Comparison of ENCODE assay signal across 39 cellular contexts in genomic region chr20:33753143-33753542, GRCh38.
"Had no signal": no experiment of that assay in that cellular context is flagged by ENCODE, and none has a peak within 500 bp of the region (broad histone marks: within the 10 kb centered on the region; RNA-seq: fewer than 3 reads in every experiment).

No MANE protein-coding gene starts in this region.

- DNase-seq: activated CD4-positive, alpha-beta memory T cell treated with anti-CD3 and anti-CD28 coated beads, Interleukin-2, amount 10 ng/mL, durations not matched to agents 7 days and 5 days; activated CD4-positive, alpha-beta T cell treated with anti-CD3 and anti-CD28 coated beads for 1 hour; activated CD4-positive, alpha-beta T cell treated with anti-CD3 and anti-CD28 coated beads for 36 hours; activated CD4-positive, alpha-beta T cell treated with anti-CD3 and anti-CD28 coated beads for 48 hours; activated CD4-positive, alpha-beta T cell treated with anti-CD3 and anti-CD28 coated beads, Interleukin-2, amount 10 ng/mL, durations not matched to agents 7 days and 5 days; activated CD4-positive, alpha-beta T cell treated with anti-CD3 and anti-CD28 coated beads, Interleukin-2, amount 50 U/mL, for 48 hours; activated CD4-positive, CD25-positive, alpha-beta regulatory T cell; activated CD8-positive, alpha-beta memory T cell treated with anti-CD3 and anti-CD28 coated beads for 24 hours; activated CD8-positive, alpha-beta memory T cell treated with anti-CD3 and anti-CD28 coated beads, Interleukin-2, amount 10 ng/mL, durations not matched to agents 7 days and 5 days; activated CD8-positive, alpha-beta memory T cell treated with anti-CD3 and anti-CD28 coated beads, Interleukin-2, amount 50 U/mL, for 48 hours; activated CD8-positive, alpha-beta T cell treated with anti-CD3 and anti-CD28 coated beads, Interleukin-2, amount 10 ng/mL, durations not matched to agents 7 days and 5 days; activated effector memory CD4-positive, alpha-beta T cell treated with Interleukin-2 at 50 U/mL for 16 hours; activated gamma-delta T cell; activated naive CD4-positive, alpha-beta T cell treated with anti-CD3 and anti-CD28 coated beads, Interleukin-2, amount 10 ng/mL, durations not matched to agents 7 days and 5 days; activated naive CD4-positive, alpha-beta T cell treated with Interleukin-2 at 50 U/mL for 16 hours; activated naive CD8-positive, alpha-beta T cell treated with anti-CD3 and anti-CD28 coated beads, Interleukin-2, amount 10 ng/mL, durations not matched to agents 7 days and 5 days; activated naive CD8-positive, alpha-beta T cell treated with anti-CD3 and anti-CD28 coated beads, Interleukin-2, amount 50 U/mL, for 24 hours; activated T-cell treated with anti-CD3 and anti-CD28 coated beads, Interleukin-2, amount 50 U/mL, for 24 hours; activated T-cell treated with anti-CD3 and anti-CD28 coated beads, Interleukin-2, amount 50 U/mL, for 48 hours; amygdala; anterior cingulate cortex; caudate nucleus; cerebellar nuclear complex; T-cell; T-helper 2 cell; T-helper 9 cell had no signal

- ATAC-seq: activated CD4-positive, alpha-beta T cell treated with anti-CD3 and anti-CD28 coated beads for 36 hours; activated CD4-positive, CD25-positive, alpha-beta regulatory T cell treated with anti-CD3 and anti-CD28 coated beads, Interleukin-2, amount 50 U/mL, for 24 hours; activated CD8-positive, alpha-beta memory T cell treated with anti-CD3 and anti-CD28 coated beads, Interleukin-2, amount 10 ng/mL, durations not matched to agents 7 days and 5 days; activated CD8-positive, alpha-beta T cell treated with anti-CD3 and anti-CD28 coated beads, Interleukin-2, amount 10 ng/mL, durations not matched to agents 7 days and 5 days; activated naive CD8-positive, alpha-beta T cell treated with anti-CD3 and anti-CD28 coated beads, Interleukin-2, amount 50 U/mL, for 24 hours; T-cell; WTC11 had no signal

- H3K4me3 Mint-ChIP-seq: activated CD4-positive, alpha-beta memory T cell treated with anti-CD3 and anti-CD28 coated beads, Interleukin-2, amount 10 ng/mL, durations not matched to agents 7 days and 5 days; activated CD4-positive, alpha-beta T cell treated with anti-CD3 and anti-CD28 coated beads for 36 hours; activated CD4-positive, alpha-beta T cell treated with anti-CD3 and anti-CD28 coated beads, Interleukin-2, amount 10 ng/mL, durations not matched to agents 7 days and 5 days; activated CD8-positive, alpha-beta memory T cell treated with anti-CD3 and anti-CD28 coated beads, Interleukin-2, amount 10 ng/mL, durations not matched to agents 7 days and 5 days; activated CD8-positive, alpha-beta T cell treated with anti-CD3 and anti-CD28 coated beads, Interleukin-2, amount 10 ng/mL, durations not matched to agents 7 days and 5 days; activated naive CD4-positive, alpha-beta T cell treated with anti-CD3 and anti-CD28 coated beads, Interleukin-2, amount 10 ng/mL, durations not matched to agents 7 days and 5 days; activated naive CD4-positive, alpha-beta T cell treated with anti-CD3 and anti-CD28 coated beads, Interleukin-2, amount 50 U/mL, for 24 hours; activated naive CD8-positive, alpha-beta T cell; activated naive CD8-positive, alpha-beta T cell treated with anti-CD3 and anti-CD28 coated beads, Interleukin-2, amount 10 ng/mL, durations not matched to agents 7 days and 5 days; activated naive CD8-positive, alpha-beta T cell treated with anti-CD3 and anti-CD28 coated beads, Interleukin-2, amount 50 U/mL, for 24 hours; activated T-cell treated with anti-CD3 and anti-CD28 coated beads, Interleukin-2, amount 50 U/mL, for 24 hours; brain; central memory CD8-positive, alpha-beta T cell; T-cell; T-helper 2 cell treated with Interferon-gamma antibody and Interleukin-4, amounts not matched to agents 5 μg/mL and 100 μg/mL, for 36 hours; WTC11 had no signal

- H3K9me3 ChIP-seq: ascending aorta had no signal

- H3K4me1 ChIP-seq: ascending aorta had no signal

- H3K27me3 Mint-ChIP-seq: activated CD4-positive, alpha-beta memory T cell treated with anti-CD3 and anti-CD28 coated beads, Interleukin-2, amount 10 ng/mL, durations not matched to agents 7 days and 5 days; activated CD4-positive, alpha-beta T cell treated with anti-CD3 and anti-CD28 coated beads for 36 hours; activated CD4-positive, alpha-beta T cell treated with anti-CD3 and anti-CD28 coated beads, Interleukin-2, amount 10 ng/mL, durations not matched to agents 7 days and 5 days; activated CD8-positive, alpha-beta memory T cell treated with anti-CD3 and anti-CD28 coated beads, Interleukin-2, amount 10 ng/mL, durations not matched to agents 7 days and 5 days; activated naive CD4-positive, alpha-beta T cell treated with anti-CD3 and anti-CD28 coated beads, Interleukin-2, amount 10 ng/mL, durations not matched to agents 7 days and 5 days; activated naive CD4-positive, alpha-beta T cell treated with anti-CD3 and anti-CD28 coated beads, Interleukin-2, amount 50 U/mL, for 24 hours; activated naive CD8-positive, alpha-beta T cell; activated naive CD8-positive, alpha-beta T cell treated with anti-CD3 and anti-CD28 coated beads, Interleukin-2, amount 10 ng/mL, durations not matched to agents 7 days and 5 days; activated naive CD8-positive, alpha-beta T cell treated with anti-CD3 and anti-CD28 coated beads, Interleukin-2, amount 50 U/mL, for 24 hours; activated T-cell treated with anti-CD3 and anti-CD28 coated beads, Interleukin-2, amount 50 U/mL, for 24 hours; brain; central memory CD8-positive, alpha-beta T cell; T-cell had no signal

- H3K27ac ChIP-seq: ascending aorta, cardiac muscle cell, VCaP had no signal

- H3K4me1 Mint-ChIP-seq: activated CD4-positive, alpha-beta memory T cell treated with anti-CD3 and anti-CD28 coated beads, Interleukin-2, amount 10 ng/mL, durations not matched to agents 7 days and 5 days; brain; central memory CD8-positive, alpha-beta T cell had no signal

- H3K27me3 ChIP-seq: ascending aorta, cardiac muscle cell had no signal

- H3K4me3 ChIP-seq: ascending aorta, cardiac muscle cell had no signal

- H3K36me3 ChIP-seq: cardiac muscle cell had no signal

- FAIRE-seq: bronchial epithelial cell, TTC549 had no signal

- H3K27ac Mint-ChIP-seq: activated CD4-positive, alpha-beta memory T cell treated with anti-CD3 and anti-CD28 coated beads, Interleukin-2, amount 10 ng/mL, durations not matched to agents 7 days and 5 days; activated CD4-positive, alpha-beta T cell treated with anti-CD3 and anti-CD28 coated beads for 36 hours; activated CD4-positive, alpha-beta T cell treated with anti-CD3 and anti-CD28 coated beads, Interleukin-2, amount 10 ng/mL, durations not matched to agents 7 days and 5 days; activated CD8-positive, alpha-beta memory T cell treated with anti-CD3 and anti-CD28 coated beads, Interleukin-2, amount 10 ng/mL, durations not matched to agents 7 days and 5 days; activated CD8-positive, alpha-beta T cell treated with anti-CD3 and anti-CD28 coated beads, Interleukin-2, amount 10 ng/mL, durations not matched to agents 7 days and 5 days; activated naive CD4-positive, alpha-beta T cell treated with anti-CD3 and anti-CD28 coated beads, Interleukin-2, amount 10 ng/mL, durations not matched to agents 7 days and 5 days; activated naive CD4-positive, alpha-beta T cell treated with anti-CD3 and anti-CD28 coated beads, Interleukin-2, amount 50 U/mL, for 24 hours; activated naive CD8-positive, alpha-beta T cell; activated naive CD8-positive, alpha-beta T cell treated with anti-CD3 and anti-CD28 coated beads, Interleukin-2, amount 10 ng/mL, durations not matched to agents 7 days and 5 days; activated naive CD8-positive, alpha-beta T cell treated with anti-CD3 and anti-CD28 coated beads, Interleukin-2, amount 50 U/mL, for 24 hours; activated T-cell treated with anti-CD3 and anti-CD28 coated beads, Interleukin-2, amount 50 U/mL, for 24 hours; activated T-helper 2 cell treated with anti-CD3 and anti-CD28 coated beads, Interferon-gamma antibody, Interleukin-2, Interleukin-4, amounts not matched to agents 10 μg/mL and 5 μg/mL and 100 μg/mL, durations not matched to agents 14 hours and 24 hours and 36 hours; brain; T-cell; T-helper 2 cell treated with Interferon-gamma antibody and Interleukin-4, amounts not matched to agents 5 μg/mL and 100 μg/mL, for 36 hours; WTC11 had no signal
